ENCODE assay signal across 11 cellular contexts in the genomic region with DNA sequence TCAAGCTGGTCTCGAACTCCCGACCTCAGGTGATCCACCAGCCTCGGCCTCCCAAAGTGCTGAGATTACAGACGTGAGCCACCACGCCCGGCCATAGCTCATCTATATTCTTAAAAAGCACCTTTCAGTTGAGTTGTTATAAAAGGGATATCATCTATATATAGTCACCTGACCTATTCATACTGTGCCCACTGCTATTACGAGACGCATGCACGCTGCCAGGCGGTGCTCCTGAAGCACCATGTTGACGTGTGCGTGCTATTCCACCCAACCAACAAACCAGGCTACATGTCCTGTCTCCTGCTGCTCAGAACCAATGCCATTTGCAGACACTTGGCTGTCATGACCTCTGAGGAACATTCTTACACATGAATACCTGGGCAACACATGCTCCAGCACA.
"Had no signal": no experiment of that assay in that cellular context is flagged by ENCODE, and none has a peak within 500 bp of the region (broad histone marks: within the 10 kb centered on the region; RNA-seq: fewer than 3 reads in every experiment).

No MANE protein-coding gene starts in this region.

- H3K27ac ChIP-seq: foreskin keratinocyte, neural progenitor cell, parathyroid adenoma had no signal

- H3K4me1 ChIP-seq: neural progenitor cell, parathyroid adenoma had no signal

- H3K27me3 ChIP-seq: foreskin keratinocyte, left lung, neural progenitor cell had no signal

- H3K4me3 ChIP-seq: left lung, neural progenitor cell, smooth muscle cell had no signal

- H3K36me3 ChIP-seq: left lung, neural progenitor cell had no signal

- H3K9me3 ChIP-seq: left lung had no signal

- ATAC-seq: activated CD4-positive, CD25-positive, alpha-beta regulatory T cell treated with anti-CD3 and anti-CD28 coated beads, Interleukin-2, amount 50 U/mL, for 24 hours; foreskin keratinocyte; left lung; stimulated activated memory B cell treated with anti-CD40 and anti-IgM and Interleukin-4, amounts not matched to agents 10 μg/mL and 1 μg/mL and 100 μg/mL, for 72 hours had no signal

- DNase-seq: activated gamma-delta T cell; activated T-cell treated with anti-CD3 and anti-CD28 coated beads, Interleukin-2, amount 50 U/mL, for 1 hour; foreskin keratinocyte; islet precursor cell; left lung; mesendoderm had no signal
